In genomic region chr3:166388321-166388720, GRCh38 we compare ENCODE assay signal across 13 cellular contexts.
DNase-seq lines count a peak whose midpoint lies in the region; ATAC-seq and TF ChIP-seq lines count a peak whose summit lies in the region.
"Had no signal": no experiment of that assay in that cellular context is flagged by ENCODE, and none has a peak within 500 bp of the region (broad histone marks: within the 10 kb centered on the region; RNA-seq: fewer than 3 reads in every experiment).

No MANE protein-coding gene starts in this region.

- no peak overlapping the region for H2AFZ ChIP-seq in mammary epithelial cell (ENCODE audit: low read depth, low read length)
- no peak overlapping the region for H2AFZ ChIP-seq in SK-N-SH (ENCODE audit: low read depth)

- no peaks in the 10 kb centered on the region for H3K9me2 ChIP-seq in SK-N-SH

- H3K36me3 ChIP-seq in mammary epithelial cell (ENCODE audit: insufficient read depth, low read length) (no peaks in the 10 kb centered on the region), SK-N-SH (replicated peaks in 1 of 2; ENCODE audit: control insufficient read depth in 1 of 2, insufficient read depth in 2 of 2, low read length in 1 of 2) (no peaks in the 10 kb centered on the region)

- no peaks in the 10 kb centered on the region for H3K36me3 Mint-ChIP-seq in MCF 10A (ENCODE audit: insufficient read depth, unreplicated experiment)

- H3K4me1 Mint-ChIP-seq in MCF 10A (ENCODE audit: insufficient read depth, unreplicated experiment) = peaks cover 5% of the 10 kb centered on the region
- H3K4me1 Mint-ChIP-seq: B cell had no signal

- intact Hi-C loops in MCF 10A (cut with micrococcal nuclease) (no loop called here), mammary epithelial cell (cut with micrococcal nuclease) (no loop called here)

- no peak overlapping the region for H3K4me2 ChIP-seq in mammary epithelial cell (ENCODE audit: insufficient read depth, low read depth, low read length)
- no peak overlapping the region for H3K4me2 ChIP-seq in SK-N-SH

- TF ChIP-seq RAD21 in SK-N-SH (IDR thresholded peaks at IDR 0.05; ENCODE audit: low read length) = no peak

- no peak for TF ChIP-seq CTCF in MCF 10A (IDR thresholded peaks at IDR 0.05; ENCODE audit: unreplicated experiment)
- TF ChIP-seq CTCF in mammary epithelial cell (conservative IDR thresholded peaks at IDR 0.05 in 1 of 2, IDR thresholded peaks at IDR 0.05 in 1 of 2; ENCODE audit: extremely low read depth in 1 of 2, insufficient read depth in 1 of 2, low read depth in 1 of 2, low read length in 2 of 2) = no peak
- no peak for TF ChIP-seq CTCF in SK-N-SH (IDR thresholded peaks at IDR 0.05)

- no peak for ATAC-seq in GM18868 (IDR thresholded peaks at IDR 0.05; ENCODE audit: unreplicated experiment)
- ATAC-seq: HCT116 had no signal

- H3K27ac ChIP-seq in mammary epithelial cell (ENCODE audit: insufficient read depth, low read depth, low read length) = no peak overlapping the region
- no peak overlapping the region for H3K27ac ChIP-seq in SK-N-SH (ENCODE audit: low read depth in 2 of 2, low read length in 1 of 2)

- H3F3A ChIP-seq in SK-N-SH (replicated peaks; ENCODE audit: insufficient read depth) = no peaks in the 10 kb centered on the region

- H3K9ac ChIP-seq in mammary epithelial cell (ENCODE audit: insufficient read depth, low read length) (no peak overlapping the region), SK-N-SH (no peak overlapping the region)

- H3K4me3 ChIP-seq in mammary epithelial cell (replicated peaks in 1 of 3; ENCODE audit: insufficient read depth in 1 of 3, low read depth in 2 of 3, low read length in 3 of 3) (no peak overlapping the region), SK-N-SH (ENCODE audit: low read depth in 2 of 2, low read length in 1 of 2) (no peak overlapping the region)

- WGBS in mammary epithelial cell (ENCODE audit: low coverage, missing lambda C conversion rate) = 65% methylated on average over 2 of the region's 2 CpGs
- WGBS in SK-N-SH (ENCODE audit: low lambda C conversion rate) = 12% methylated on average over 2 of the region's 2 CpGs

- POLR2A ChIA-PET in MCF 10A (lab: Yijun Ruan, JAX) = no interaction called here
- POLR2A ChIA-PET in SK-N-SH (lab: Yijun Ruan, JAX) = no interaction called here

- H4K20me1 ChIP-seq in mammary epithelial cell (ENCODE audit: insufficient read depth, low read length) (no peaks in the 10 kb centered on the region), SK-N-SH (ENCODE audit: insufficient read depth) (no peaks in the 10 kb centered on the region)

- in situ Hi-C loops in mammary epithelial cell (cut with MboI; ENCODE audit: low sequenced_read_pairs in 2 of 2) = no loop called here

- H3K4me1 ChIP-seq in mammary epithelial cell (ENCODE audit: insufficient read depth, low read length) (no peaks in the 10 kb centered on the region), SK-N-SH (ENCODE audit: control insufficient read depth in 1 of 2, insufficient read depth in 2 of 2, low read depth in 1 of 2, low read length in 1 of 2) (no peaks in the 10 kb centered on the region)

- H3K9me3 Mint-ChIP-seq in MCF 10A (ENCODE audit: unreplicated experiment) = peaks cover 9% of the 10 kb centered on the region

- H3K9me3 ChIP-seq in mammary epithelial cell (replicated peaks; ENCODE audit: insufficient read depth, low read length) (no peaks in the 10 kb centered on the region), SK-N-SH (no peaks in the 10 kb centered on the region)

- TF ChIP-seq EP300 in SK-N-SH (IDR thresholded peaks at IDR 0.05; ENCODE audit: borderline replicate concordance in 1 of 2, low read depth in 1 of 2, low read length in 1 of 2) = no peak

- CTCF ChIA-PET in MCF 10A (lab: Yijun Ruan, JAX) (no interaction called here), mammary epithelial cell (lab: Charles Lee; ENCODE audit: low non-redundant PET) (no interaction called here), SK-N-SH (lab: Yijun Ruan, JAX) (no interaction called here)

- peak; percentile 6 for DNase-seq in MCF 10A (ENCODE audit: unreplicated experiment)
- no peak for DNase-seq in mammary epithelial cell
- DNase-seq in NOMO-1 treated with dmso at 0.1 percent for 144 hours (lab: John Stamatoyannopoulos, UW; ENCODE audit: unreplicated experiment) = peak; percentile 43
- peak; percentile 68 for DNase-seq in amniotic epithelial cell (ENCODE audit: low read depth)
- DNase-seq in RKO (ENCODE audit: low spot score) = no peak
- no peak for DNase-seq in SK-N-SH
- DNase-seq: C1 segment of cervical spinal cord; Calu3; CD4-positive, alpha-beta T cell; DMS 273 treated with DMSO at 0.1 percent for 48 hours had no signal

- no TSS peak for BruUV-seq in MCF 10A (replicated peaks; lab: Mats Ljungman, UMichigan)
- no TSS peak for BruUV-seq in mammary epithelial cell (replicated peaks; lab: Mats Ljungman, UMichigan)

- no peaks in the 10 kb centered on the region for H3K79me2 ChIP-seq in mammary epithelial cell (ENCODE audit: insufficient read depth, low read length)
- H3K79me2 ChIP-seq in SK-N-SH (ENCODE audit: insufficient read depth) = no peaks in the 10 kb centered on the region

- dilution Hi-C loops in mammary epithelial cell (cut with HindIII; ENCODE audit: low sequenced_read_pairs) = no loop called here

- H3K27me3 ChIP-seq in mammary epithelial cell (ENCODE audit: insufficient read depth, low read length) (no peaks in the 10 kb centered on the region), SK-N-SH (ENCODE audit: insufficient read depth) (no peaks in the 10 kb centered on the region)

- no peak overlapping the region for H3K27ac Mint-ChIP-seq in MCF 10A (ENCODE audit: low read depth, unreplicated experiment)
- H3K27ac Mint-ChIP-seq: B cell; CD4-positive, alpha-beta T cell had no signal

- no peaks in the 10 kb centered on the region for H3K27me3 Mint-ChIP-seq in MCF 10A (ENCODE audit: insufficient read depth, unreplicated experiment)
- H3K27me3 Mint-ChIP-seq: B cell; CD4-positive, alpha-beta T cell had no signal

- H3K4me3 Mint-ChIP-seq in MCF 10A (ENCODE audit: unreplicated experiment) = no peak overlapping the region
- H3K4me3 Mint-ChIP-seq: B cell; CD4-positive, alpha-beta T cell had no signal

TF ChIP-seq in SK-N-SH, 30 proteins besides CTCF, POLR2A, EP300 and RAD21 (continues in another document):
- TF ChIP-seq GABPA (IDR thresholded peaks at IDR 0.05; ENCODE audit: low read depth) = no peak
- TF ChIP-seq RFX5 (IDR thresholded peaks at IDR 0.05; ENCODE audit: low read length) = no peak
- TF ChIP-seq FOXM1 (IDR thresholded peaks at IDR 0.05; ENCODE audit: low read depth) = no peak
- no peak for TF ChIP-seq SMC3 (IDR thresholded peaks at IDR 0.05; ENCODE audit: low read depth, low read length)
- TF ChIP-seq POLR2AphosphoS5 (IDR thresholded peaks at IDR 0.05; ENCODE audit: low read depth, low read length) = no peak
- TF ChIP-seq FOSL2 (IDR thresholded peaks at IDR 0.05; ENCODE audit: borderline replicate concordance, low read depth) = no peak
- TF ChIP-seq, protein P1, sequence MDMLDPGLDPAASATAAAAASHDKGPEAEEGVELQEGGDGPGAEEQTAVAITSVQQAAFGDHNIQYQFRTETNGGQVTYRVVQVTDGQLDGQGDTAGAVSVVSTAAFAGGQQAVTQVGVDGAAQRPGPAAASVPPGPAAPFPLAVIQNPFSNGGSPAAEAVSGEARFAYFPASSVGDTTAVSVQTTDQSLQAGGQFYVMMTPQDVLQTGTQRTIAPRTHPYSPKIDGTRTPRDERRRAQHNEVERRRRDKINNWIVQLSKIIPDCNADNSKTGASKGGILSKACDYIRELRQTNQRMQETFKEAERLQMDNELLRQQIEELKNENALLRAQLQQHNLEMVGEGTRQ (IDR thresholded peaks at IDR 0.05; ENCODE audit: borderline replicate concordance, low read depth, low read length) = no peak
- no peak for TF ChIP-seq USF1 (IDR thresholded peaks at IDR 0.05; ENCODE audit: borderline replicate concordance, low read depth)
- no peak for TF ChIP-seq PBX3 (IDR thresholded peaks at IDR 0.05)
- TF ChIP-seq NFIC (IDR thresholded peaks at IDR 0.05; ENCODE audit: borderline replicate concordance) = no peak

Comparison
In these comparisons a context has a peak if more than half of its experiments do, and no peak if none do; other contexts are left out.
1. DNase-seq: peak in MCF 10A (single experiment), NOMO-1 treated with dmso at 0.1 percent for 144 hours (single experiment) and amniotic epithelial cell (single experiment); none in mammary epithelial cell (single experiment), RKO (single experiment) and SK-N-SH (single experiment).